ENCODE assay signal across 25 cellular contexts in genomic region chr10:113849140-113849803, GRCh38. TPM values are rescaled to one million over a fixed set of nuclear protein-coding genes. Genes with fewer than 3 reads are reported as not detected.
DNase-seq lines count a peak whose midpoint lies in the region; ATAC-seq and TF ChIP-seq lines count a peak whose summit lies in the region.
"Had no signal": no experiment of that assay in that cellular context is flagged by ENCODE, and none has a peak within 500 bp of the region (broad histone marks: within the 10 kb centered on the region; RNA-seq: fewer than 3 reads in every experiment).

No MANE protein-coding gene starts in this region.

- H4K20me1 ChIP-seq in SU-DHL-6 (ENCODE audit: low read depth, low read length) (no peaks in the 10 kb centered on the region), neural cell (ENCODE audit: insufficient read depth) (no peaks in the 10 kb centered on the region)

- H3K27me3 ChIP-seq in SU-DHL-6 (ENCODE audit: low read length): no peaks in the 10 kb centered on the region
- no peaks in the 10 kb centered on the region for H3K27me3 ChIP-seq in neural cell (ENCODE audit: insufficient read depth, low read depth, low read length)

- no peak overlapping the region for H3K27ac ChIP-seq in HEK293 (ENCODE audit: extremely low read depth, low read depth, low read length)
- H3K27ac ChIP-seq in SU-DHL-6 (ENCODE audit: low read depth, low read length): no peak overlapping the region
- H3K27ac ChIP-seq in neural cell (ENCODE audit: low read length): no peak overlapping the region
- H3K27ac ChIP-seq: 22Rv1 had no signal

- H3K36me3 Mint-ChIP-seq in T-helper 2 cell treated with Interferon-gamma antibody and Interleukin-4, amounts not matched to agents 5 μg/mL and 100 μg/mL, for 36 hours (ENCODE audit: low read depth): peaks cover 47% of the 10 kb centered on the region
- H3K36me3 Mint-ChIP-seq: IgD-negative memory B cell had no signal

- H3K9me3 ChIP-seq in HEK293 (ENCODE audit: control insufficient read depth, insufficient read depth, low read depth, low read length) (no peaks in the 10 kb centered on the region), SU-DHL-6 (ENCODE audit: insufficient read depth, low read length) (no peaks in the 10 kb centered on the region), neural cell (ENCODE audit: low read length) (no peaks in the 10 kb centered on the region)

- POLR2A ChIA-PET in HEK293 (lab: Yijun Ruan, JAX): no interaction called here

- CTCF ChIA-PET in HEK293 (lab: Yijun Ruan, JAX): interaction anchor here (0.7 to 1.4 kb wide), 4 partner anchors 27 to 263 kb away, joined by 3 to 5 read pairs (median 4); no protein-coding TSS in a partner anchor

- H3K4me1 ChIP-seq in HEK293 (ENCODE audit: control insufficient read depth, insufficient read depth, low read length): peaks cover 3% of the 10 kb centered on the region; the same call in 1 of the 2 replicates

- H3F3A ChIP-seq in SU-DHL-6 (ENCODE audit: insufficient read depth): peaks cover 26% of the 10 kb centered on the region
- no peaks in the 10 kb centered on the region for H3F3A ChIP-seq in neural cell (ENCODE audit: insufficient read depth, low read length, poor library complexity, severe bottlenecking)

- H3K9me2 ChIP-seq in SU-DHL-6 (replicated peaks; ENCODE audit: insufficient read depth, low read length) (no peaks in the 10 kb centered on the region), neural cell (ENCODE audit: insufficient read depth, low read length) (no peaks in the 10 kb centered on the region)

- H3K9ac ChIP-seq in SU-DHL-6 (ENCODE audit: low read length): no peak overlapping the region
- no peak overlapping the region for H3K9ac ChIP-seq in neural cell (ENCODE audit: low read length)

- H3K36me3 ChIP-seq in HEK293 (ENCODE audit: control insufficient read depth in 2 of 2, insufficient read depth in 1 of 2, low read length in 2 of 2): peaks cover 5 to 16% of the 10 kb centered on the region in 2 experiments
- peaks cover 9% of the 10 kb centered on the region; the same call in 1 of the 2 replicates for H3K36me3 ChIP-seq in SU-DHL-6 (ENCODE audit: low read length)
- no peaks in the 10 kb centered on the region for H3K36me3 ChIP-seq in neural cell (ENCODE audit: insufficient read depth, low read length)

- ATAC-seq in HG03139 (IDR thresholded peaks at IDR 0.05; ENCODE audit: unreplicated experiment): no peak
- ATAC-seq: GM23338, PC-3, SK-N-SH treated with all-trans-retinoic acid at 6 μM for 48 hours had no signal

- peak overlapping the region; percentile 62 for H3K4me3 Mint-ChIP-seq in T-helper 2 cell treated with Interferon-gamma antibody and Interleukin-4, amounts not matched to agents 5 μg/mL and 100 μg/mL, for 36 hours
- H3K4me3 Mint-ChIP-seq: GM23338, H9, HFFc6 had no signal

- peaks cover 9% of the 10 kb centered on the region; the same call in 1 of the 2 replicates for H3K79me2 ChIP-seq in SU-DHL-6 (ENCODE audit: insufficient read depth, low read length)
- H3K79me2 ChIP-seq in neural cell (replicated peaks; ENCODE audit: insufficient read depth, low read length): peaks cover 10% of the 10 kb centered on the region

- H2AFZ ChIP-seq in SU-DHL-6 (ENCODE audit: low read depth, low read length, severe bottlenecking) (no peak overlapping the region), neural cell (ENCODE audit: low read depth, low read length) (no peak overlapping the region)
- H2AFZ ChIP-seq: GM23338 had no signal

- no peak for TF ChIP-seq EP300 in neural cell (conservative IDR thresholded peaks at IDR 0.05; ENCODE audit: poor library complexity, severe bottlenecking)

- DNase-seq in T-helper 2 cell treated with Interferon-gamma antibody and Interleukin-4, amounts not matched to agents 5 μg/mL and 100 μg/mL, for 36 hours (ENCODE audit: low spot score): no peak
- no peak for DNase-seq in T-helper 2 cell
- no peak for DNase-seq in stimulated activated naive CD4-positive, alpha-beta T cell (lab: John Stamatoyannopoulos, UW)
- no peak for DNase-seq in posterior vena cava (ENCODE audit: low spot score)
- DNase-seq: DMS153, H9, HFFc6, Karpas-422, MV-4-11, NCI-H1105, NCI-H1436 treated with DMSO at 0.1 percent for 48 hours, NCI-H187 treated with DMSO at 0.1 percent for 48 hours, NCI-H2171 treated with DMSO at 0.1 percent for 48 hours, NCI-H345, NCI-H510A treated with DMSO at 0.1 percent for 48 hours, NCI-H748 treated with DMSO at 0.1 percent for 48 hours, PC-3 had no signal

- TF ChIP-seq CTCF in HEK293 (tag by site-specific recombination; IDR thresholded peaks at IDR 0.05) (no peak), SU-DHL-6 (IDR thresholded peaks at IDR 0.05; ENCODE audit: insufficient read depth, low read length, poor library complexity, severe bottlenecking) (no peak), neural cell (IDR thresholded peaks at IDR 0.05; ENCODE audit: poor library complexity, severe bottlenecking) (no peak)

- H3K4me1 Mint-ChIP-seq in T-helper 2 cell treated with Interferon-gamma antibody and Interleukin-4, amounts not matched to agents 5 μg/mL and 100 μg/mL, for 36 hours (ENCODE audit: low read depth): peaks cover 40% of the 10 kb centered on the region

- peak overlapping the region; percentile 79 for H3K4me2 ChIP-seq in SU-DHL-6 (ENCODE audit: low read depth, low read length, poor library complexity, severe bottlenecking)
- no peak overlapping the region for H3K4me2 ChIP-seq in neural cell (ENCODE audit: low read length)
- H3K4me2 ChIP-seq: GM23338 had no signal

- no peak overlapping the region for H3K27ac Mint-ChIP-seq in T-helper 2 cell treated with Interferon-gamma antibody and Interleukin-4, amounts not matched to agents 5 μg/mL and 100 μg/mL, for 36 hours
- H3K27ac Mint-ChIP-seq: GM23338, H9, HFFc6, IgD-negative memory B cell had no signal

- TF ChIP-seq RAD21 in neural cell (conservative IDR thresholded peaks at IDR 0.05): no peak

- H3K27me3 Mint-ChIP-seq in T-helper 2 cell treated with Interferon-gamma antibody and Interleukin-4, amounts not matched to agents 5 μg/mL and 100 μg/mL, for 36 hours (ENCODE audit: low read depth): no peaks in the 10 kb centered on the region
- H3K27me3 Mint-ChIP-seq: IgD-negative memory B cell had no signal

- H3K9me3 Mint-ChIP-seq in T-helper 2 cell treated with Interferon-gamma antibody and Interleukin-4, amounts not matched to agents 5 μg/mL and 100 μg/mL, for 36 hours: no peaks in the 10 kb centered on the region
- H3K9me3 Mint-ChIP-seq: GM23338, H9, HFFc6 had no signal

- no peak overlapping the region for H3K4me3 ChIP-seq in HEK293 (ENCODE audit: low read depth, low read length)
- H3K4me3 ChIP-seq in SU-DHL-6 (ENCODE audit: insufficient read depth, low read length, poor library complexity, severe bottlenecking): no peak overlapping the region
- peak overlapping the region; percentile 40 for H3K4me3 ChIP-seq in neural cell (ENCODE audit: low read length)
- H3K4me3 ChIP-seq: GM23338 had no signal

- intact Hi-C loops in posterior vena cava (cut with DNase I): no loop called here

TF ChIP-seq in HEK293, 187 proteins besides CTCF, POLR2A, EP300 and RAD21:
- TF ChIP-seq PRDM1 (tag by site-specific recombination; IDR thresholded peaks at IDR 0.05) (peak; percentile 95), ZNF221 (tag by site-specific recombination; IDR thresholded peaks at IDR 0.05; ENCODE audit: borderline replicate concordance) (no peak), ZNF398 (tag by site-specific recombination; IDR thresholded peaks at IDR 0.05) (no peak)

TF ChIP-seq in neural cell, 6 proteins besides CTCF, POLR2A, EP300 and RAD21:
- TF ChIP-seq TAF1 (IDR thresholded peaks at IDR 0.05; ENCODE audit: low read depth): no peak
- TF ChIP-seq POLR2AphosphoS5 (IDR thresholded peaks at IDR 0.05): no peak
- TF ChIP-seq MXI1 (conservative IDR thresholded peaks at IDR 0.05; ENCODE audit: poor library complexity, severe bottlenecking): no peak
- no peak for TF ChIP-seq SMC3 (conservative IDR thresholded peaks at IDR 0.05; ENCODE audit: poor library complexity)
- TF ChIP-seq REST (IDR thresholded peaks at IDR 0.05; ENCODE audit: borderline replicate concordance): no peak
- TF ChIP-seq EZH2 (IDR thresholded peaks at IDR 0.05; ENCODE audit: borderline replicate concordance, insufficient read depth, low read length, poor library complexity, severe bottlenecking): no peak

RNA-seq across cellular contexts. Expression of gene DCLRE1A, which starts 4.6 kb away (rescaled TPM):
- 11.6 and 12.8 TPM in 2 replicates for polyA plus RNA-seq in neural cell
- polyA minus RNA-seq in neural cell: 20.7 and 21.3 TPM in 2 replicates
- total RNA-seq in posterior vena cava: 1 to 10 TPM; 5.0 to 5.5 TPM

RNA-seq across cellular contexts. Expression of gene NHLRC2, which starts 5.2 kb away (rescaled TPM):
- 11.8 and 13.0 TPM in 2 replicates for polyA plus RNA-seq in neural cell
- polyA minus RNA-seq in neural cell: 36.0 and 45.7 TPM in 2 replicates
- total RNA-seq in posterior vena cava: 10 to 100 TPM; 30.9 to 37.5 TPM
